1 cellular context compared by ENCODE assay signal in the genomic region with DNA sequence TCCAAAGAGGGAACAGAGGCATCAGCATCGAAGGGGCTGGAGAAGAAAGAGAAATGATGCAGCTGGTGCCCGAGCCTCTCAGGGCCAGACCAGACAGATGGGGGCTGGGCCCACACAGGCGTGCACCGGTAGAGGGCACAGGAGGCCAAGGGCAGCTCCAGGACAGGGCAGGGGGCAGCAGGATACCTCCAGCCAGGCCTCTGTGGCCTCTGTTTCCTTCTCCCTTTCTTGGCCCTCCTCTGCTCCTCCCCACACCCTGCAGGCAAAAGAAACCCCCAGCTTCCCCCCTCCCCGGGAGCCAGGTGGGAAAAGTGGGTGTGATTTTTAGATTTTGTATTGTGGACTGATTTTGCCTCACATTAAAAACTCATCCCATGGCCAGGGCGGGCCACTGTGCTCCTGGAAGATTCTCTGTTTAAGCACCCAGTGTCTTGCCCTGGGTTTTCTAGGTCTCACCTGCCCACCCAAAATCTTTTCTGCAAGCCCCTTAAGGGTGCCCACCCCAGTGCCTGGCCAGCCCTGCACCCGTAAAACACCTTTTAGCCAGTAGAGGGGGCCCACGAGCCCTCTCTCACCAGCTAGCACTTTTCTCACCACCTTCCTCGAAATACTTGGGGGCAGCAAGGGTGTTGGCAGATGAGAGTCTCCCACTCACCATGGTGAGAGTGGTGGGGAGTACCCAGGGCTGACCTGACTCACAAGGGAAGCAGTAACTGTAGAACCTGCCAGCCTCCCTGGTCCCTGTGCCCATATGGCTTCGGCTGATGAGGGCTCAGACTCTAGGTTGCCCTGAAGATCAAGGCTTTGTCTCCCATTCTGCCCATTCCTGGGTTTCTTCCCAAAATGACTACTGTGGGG.
A peak's percentile ranks its signal among the peaks of the same experiment; 100 is the strongest.
TF ChIP-seq lines count a peak whose summit lies in the region.

No MANE protein-coding gene starts in this region.

TF ChIP-seq in SK-N-SH, 30 proteins besides CTCF, POLR2A, EP300 and RAD21 (continued from another document):
- TF ChIP-seq, protein P1, sequence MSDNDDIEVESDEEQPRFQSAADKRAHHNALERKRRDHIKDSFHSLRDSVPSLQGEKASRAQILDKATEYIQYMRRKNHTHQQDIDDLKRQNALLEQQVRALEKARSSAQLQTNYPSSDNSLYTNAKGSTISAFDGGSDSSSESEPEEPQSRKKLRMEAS (IDR thresholded peaks at IDR 0.05; ENCODE audit: low read depth): peak; percentile 25; the same call in 1 of the 2 replicates
- TF ChIP-seq ELF1 (IDR thresholded peaks at IDR 0.05): no peak
- TF ChIP-seq RXRA (IDR thresholded peaks at IDR 0.05; ENCODE audit: borderline replicate concordance, low read depth): no peak
- TF ChIP-seq, protein P2, sequence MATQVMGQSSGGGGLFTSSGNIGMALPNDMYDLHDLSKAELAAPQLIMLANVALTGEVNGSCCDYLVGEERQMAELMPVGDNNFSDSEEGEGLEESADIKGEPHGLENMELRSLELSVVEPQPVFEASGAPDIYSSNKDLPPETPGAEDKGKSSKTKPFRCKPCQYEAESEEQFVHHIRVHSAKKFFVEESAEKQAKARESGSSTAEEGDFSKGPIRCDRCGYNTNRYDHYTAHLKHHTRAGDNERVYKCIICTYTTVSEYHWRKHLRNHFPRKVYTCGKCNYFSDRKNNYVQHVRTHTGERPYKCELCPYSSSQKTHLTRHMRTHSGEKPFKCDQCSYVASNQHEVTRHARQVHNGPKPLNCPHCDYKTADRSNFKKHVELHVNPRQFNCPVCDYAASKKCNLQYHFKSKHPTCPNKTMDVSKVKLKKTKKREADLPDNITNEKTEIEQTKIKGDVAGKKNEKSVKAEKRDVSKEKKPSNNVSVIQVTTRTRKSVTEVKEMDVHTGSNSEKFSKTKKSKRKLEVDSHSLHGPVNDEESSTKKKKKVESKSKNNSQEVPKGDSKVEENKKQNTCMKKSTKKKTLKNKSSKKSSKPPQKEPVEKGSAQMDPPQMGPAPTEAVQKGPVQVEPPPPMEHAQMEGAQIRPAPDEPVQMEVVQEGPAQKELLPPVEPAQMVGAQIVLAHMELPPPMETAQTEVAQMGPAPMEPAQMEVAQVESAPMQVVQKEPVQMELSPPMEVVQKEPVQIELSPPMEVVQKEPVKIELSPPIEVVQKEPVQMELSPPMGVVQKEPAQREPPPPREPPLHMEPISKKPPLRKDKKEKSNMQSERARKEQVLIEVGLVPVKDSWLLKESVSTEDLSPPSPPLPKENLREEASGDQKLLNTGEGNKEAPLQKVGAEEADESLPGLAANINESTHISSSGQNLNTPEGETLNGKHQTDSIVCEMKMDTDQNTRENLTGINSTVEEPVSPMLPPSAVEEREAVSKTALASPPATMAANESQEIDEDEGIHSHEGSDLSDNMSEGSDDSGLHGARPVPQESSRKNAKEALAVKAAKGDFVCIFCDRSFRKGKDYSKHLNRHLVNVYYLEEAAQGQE (IDR thresholded peaks at IDR 0.05; ENCODE audit: low read depth, low read length): no peak
- TF ChIP-seq GABPA (IDR thresholded peaks at IDR 0.05; ENCODE audit: low read depth): no peak
- TF ChIP-seq, protein P3, sequence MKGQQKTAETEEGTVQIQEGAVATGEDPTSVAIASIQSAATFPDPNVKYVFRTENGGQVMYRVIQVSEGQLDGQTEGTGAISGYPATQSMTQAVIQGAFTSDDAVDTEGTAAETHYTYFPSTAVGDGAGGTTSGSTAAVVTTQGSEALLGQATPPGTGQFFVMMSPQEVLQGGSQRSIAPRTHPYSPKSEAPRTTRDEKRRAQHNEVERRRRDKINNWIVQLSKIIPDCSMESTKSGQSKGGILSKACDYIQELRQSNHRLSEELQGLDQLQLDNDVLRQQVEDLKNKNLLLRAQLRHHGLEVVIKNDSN (IDR thresholded peaks at IDR 0.05; ENCODE audit: borderline replicate concordance, low read depth): no peak
- peak; percentile 73 for TF ChIP-seq SMC3 (IDR thresholded peaks at IDR 0.05; ENCODE audit: low read depth, low read length)
- TF ChIP-seq RCOR1 (IDR thresholded peaks at IDR 0.05; ENCODE audit: low read length): no peak
- TF ChIP-seq, protein P4, sequence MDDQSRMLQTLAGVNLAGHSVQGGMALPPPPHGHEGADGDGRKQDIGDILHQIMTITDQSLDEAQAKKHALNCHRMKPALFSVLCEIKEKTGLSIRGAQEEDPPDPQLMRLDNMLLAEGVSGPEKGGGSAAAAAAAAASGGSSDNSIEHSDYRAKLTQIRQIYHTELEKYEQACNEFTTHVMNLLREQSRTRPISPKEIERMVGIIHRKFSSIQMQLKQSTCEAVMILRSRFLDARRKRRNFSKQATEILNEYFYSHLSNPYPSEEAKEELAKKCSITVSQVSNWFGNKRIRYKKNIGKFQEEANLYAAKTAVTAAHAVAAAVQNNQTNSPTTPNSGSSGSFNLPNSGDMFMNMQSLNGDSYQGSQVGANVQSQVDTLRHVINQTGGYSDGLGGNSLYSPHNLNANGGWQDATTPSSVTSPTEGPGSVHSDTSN (IDR thresholded peaks at IDR 0.05): no peak
- peak; percentile 52 for TF ChIP-seq CHD2 (IDR thresholded peaks at IDR 0.05; ENCODE audit: low read length, partially characterized antibody)
- TF ChIP-seq, protein P5, sequence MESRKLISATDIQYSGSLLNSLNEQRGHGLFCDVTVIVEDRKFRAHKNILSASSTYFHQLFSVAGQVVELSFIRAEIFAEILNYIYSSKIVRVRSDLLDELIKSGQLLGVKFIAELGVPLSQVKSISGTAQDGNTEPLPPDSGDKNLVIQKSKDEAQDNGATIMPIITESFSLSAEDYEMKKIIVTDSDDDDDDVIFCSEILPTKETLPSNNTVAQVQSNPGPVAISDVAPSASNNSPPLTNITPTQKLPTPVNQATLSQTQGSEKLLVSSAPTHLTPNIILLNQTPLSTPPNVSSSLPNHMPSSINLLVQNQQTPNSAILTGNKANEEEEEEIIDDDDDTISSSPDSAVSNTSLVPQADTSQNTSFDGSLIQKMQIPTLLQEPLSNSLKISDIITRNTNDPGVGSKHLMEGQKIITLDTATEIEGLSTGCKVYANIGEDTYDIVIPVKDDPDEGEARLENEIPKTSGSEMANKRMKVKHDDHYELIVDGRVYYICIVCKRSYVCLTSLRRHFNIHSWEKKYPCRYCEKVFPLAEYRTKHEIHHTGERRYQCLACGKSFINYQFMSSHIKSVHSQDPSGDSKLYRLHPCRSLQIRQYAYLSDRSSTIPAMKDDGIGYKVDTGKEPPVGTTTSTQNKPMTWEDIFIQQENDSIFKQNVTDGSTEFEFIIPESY (IDR thresholded peaks at IDR 0.05; ENCODE audit: borderline replicate concordance, low read depth): no peak
